In the genomic region with DNA sequence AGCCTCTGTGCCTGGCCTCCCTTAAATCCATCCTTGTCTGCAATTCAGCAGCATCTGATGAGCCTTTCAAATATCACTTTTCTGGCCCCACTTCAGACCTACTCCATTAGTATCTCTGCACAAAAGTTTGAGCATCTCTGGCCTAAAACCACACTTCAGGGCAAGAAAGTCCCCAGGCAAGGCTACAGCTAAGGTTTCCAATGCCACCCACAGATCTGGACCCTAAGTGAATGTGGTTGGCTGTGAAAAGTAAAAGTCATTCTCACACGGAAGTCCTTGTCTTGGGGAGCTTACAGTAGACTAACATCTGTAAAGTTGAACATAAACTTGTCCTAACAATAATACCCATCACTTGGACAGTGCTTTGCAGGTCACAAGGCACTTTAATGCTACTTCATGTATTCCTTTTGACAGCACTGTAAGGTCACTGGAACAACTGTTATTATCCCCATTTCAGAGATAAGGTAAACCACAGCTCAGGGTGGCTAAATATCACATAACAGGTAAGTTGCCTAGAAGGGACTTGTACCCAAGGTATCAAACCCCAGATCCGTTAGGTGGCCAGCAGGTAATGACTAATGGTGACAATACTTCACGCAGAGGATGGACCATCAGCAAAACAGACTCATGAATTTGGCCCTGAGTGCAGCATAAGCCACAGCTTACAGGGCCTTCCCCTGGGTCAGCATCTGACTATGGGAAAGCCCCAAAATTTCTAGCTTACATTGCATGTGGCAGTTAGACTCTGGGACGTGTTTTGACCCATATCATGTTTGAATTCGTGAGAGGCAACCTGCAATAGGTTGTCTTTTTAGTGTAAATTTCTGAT, we compare ENCODE assay signal across 11 cellular contexts.
DNase-seq lines count a peak whose midpoint lies in the region; ATAC-seq, FAIRE-seq and TF ChIP-seq lines count a peak whose summit lies in the region.
"Had no signal": no experiment of that assay in that cellular context is flagged by ENCODE, and none has a peak within 500 bp of the region (broad histone marks: within the 10 kb centered on the region; RNA-seq: fewer than 3 reads in every experiment).

No MANE protein-coding gene starts in this region.

- TF ChIP-seq EP300 in tibial nerve (IDR thresholded peaks at IDR 0.05) (no peak), upper lobe of left lung (IDR thresholded peaks at IDR 0.05) (no peak)

- 68 to 83% methylated on average over 5 of the region's 5 CpGs for WGBS in tibial nerve, 2 donors
- 80 to 92% methylated on average over 5 of the region's 5 CpGs for WGBS in upper lobe of left lung, 2 donors

- peak; percentile 89 for ATAC-seq in GM19023 (IDR thresholded peaks at IDR 0.05; ENCODE audit: unreplicated experiment)
- ATAC-seq in HG02571 (IDR thresholded peaks at IDR 0.05; ENCODE audit: unreplicated experiment): peak; percentile 95
- peak; percentile 89 for ATAC-seq in HG03378 (IDR thresholded peaks at IDR 0.05; ENCODE audit: unreplicated experiment)
- ATAC-seq in upper lobe of left lung (ENCODE audit: low FRiP score in 2 of 2): no peak

- H3K9me3 ChIP-seq in tibial nerve: no peaks in the 10 kb centered on the region
- H3K9me3 ChIP-seq in upper lobe of left lung: no peaks in the 10 kb centered on the region
- H3K9me3 ChIP-seq: stomach had no signal

- H3K36me3 ChIP-seq in tibial nerve (peaks cover 0 to 36% (median 0%) of the 10 kb centered on the region in 3 donors), upper lobe of left lung (no peaks in the 10 kb centered on the region)

- no peaks in the 10 kb centered on the region for H3K27me3 ChIP-seq in tibial nerve
- H3K27me3 ChIP-seq in upper lobe of left lung: no peaks in the 10 kb centered on the region
- H3K27me3 ChIP-seq: stomach had no signal

- H3K27ac ChIP-seq in tibial nerve (no peak overlapping the region), upper lobe of left lung (no peak overlapping the region)
- H3K27ac ChIP-seq: stomach had no signal

- TF ChIP-seq CTCF in D721Med (IDR thresholded peaks at IDR 0.05; ENCODE audit: insufficient read depth, missing control alignments): no peak
- TF ChIP-seq CTCF in tibial nerve (IDR thresholded peaks at IDR 0.05): no peak
- TF ChIP-seq CTCF in upper lobe of left lung (IDR thresholded peaks at IDR 0.05): no peak

- DNase-seq in D721Med (ENCODE audit: insufficient read length, low spot score) (no peak), tibial nerve (ENCODE audit: low spot score in 2 of 2) (no peak), upper lobe of left lung (no peak), pons (ENCODE audit: low spot score) (no peak), HPDE6-E6E7 (ENCODE audit: extremely low spot score) (no peak)
- DNase-seq: effector CD8-positive, alpha-beta T cell; NCI-H187; stomach had no signal

- H3K4me3 ChIP-seq in tibial nerve (no peak overlapping the region), upper lobe of left lung (no peak overlapping the region)
- H3K4me3 ChIP-seq: stomach had no signal

- TF ChIP-seq POLR2A in tibial nerve (IDR thresholded peaks at IDR 0.05): no peak
- no peak for TF ChIP-seq POLR2A in upper lobe of left lung (IDR thresholded peaks at IDR 0.05)

- H3K4me1 ChIP-seq in tibial nerve: peaks cover 0 to 3% (median 0%) of the 10 kb centered on the region in 4 donors
- no peaks in the 10 kb centered on the region for H3K4me1 ChIP-seq in upper lobe of left lung
- H3K4me1 ChIP-seq: stomach had no signal

- FAIRE-seq in D721Med (lab: Jason Lieb, UNC): peak; percentile 71

Comparison
In these comparisons a context has a peak if more than half of its experiments do, and no peak if none do; other contexts are left out.
1. ATAC-seq: peak in GM19023 (single experiment), HG02571 (single experiment) and HG03378 (single experiment); none in upper lobe of left lung (0 of 2).